In genomic region chr10:9294865-9295264, GRCh38 we compare ENCODE assay signal across 12 cellular contexts.
DNase-seq lines count a peak whose midpoint lies in the region; ATAC-seq, FAIRE-seq and TF ChIP-seq lines count a peak whose summit lies in the region.
"Had no signal": no experiment of that assay in that cellular context is flagged by ENCODE, and none has a peak within 500 bp of the region (broad histone marks: within the 10 kb centered on the region; RNA-seq: fewer than 3 reads in every experiment).

No MANE protein-coding gene starts in this region.

- intact Hi-C loops in gastrocnemius medialis (cut with DNase I; ENCODE audit: low total_unique reads): no loop called here

- DNase-seq in CD1c-positive myeloid dendritic cell (ENCODE audit: extremely low spot score) (peak; percentile 41), MV-4-11 (lab: John Stamatoyannopoulos, UW) (peak; percentile 4), germinal center (ENCODE audit: low spot score) (no peak), gastrocnemius medialis (no peak), urothelium cell line (ENCODE audit: low spot score) (no peak)
- no peak for DNase-seq in stimulated activated CD4-positive, alpha-beta T cell treated with anti-CD3 and anti-CD28 coated beads, Interleukin-4, amount 100 ng/mL, for 4 hours
- DNase-seq: NCI-H1694 had no signal

- no peak for TF ChIP-seq CTCF in gastrocnemius medialis (IDR thresholded peaks at IDR 0.05 in 4 of 5, conservative IDR thresholded peaks at IDR 0.05 in 1 of 5)

- H3K27me3 ChIP-seq in gastrocnemius medialis: no peaks in the 10 kb centered on the region

- no peak overlapping the region for H3K27ac ChIP-seq in gastrocnemius medialis
- H3K27ac ChIP-seq: neutrophil, SJSA1 had no signal

- no peak overlapping the region for H3K4me3 ChIP-seq in gastrocnemius medialis
- H3K4me3 ChIP-seq: SJSA1 had no signal

- in situ Hi-C loops in gastrocnemius medialis (cut with MboI; ENCODE audit: low sequenced_read_pairs in 4 of 4): no loop called here

- H3K9me3 ChIP-seq in gastrocnemius medialis: no peaks in the 10 kb centered on the region
- H3K9me3 ChIP-seq: neutrophil, SJSA1 had no signal

- no peaks in the 10 kb centered on the region for H3K4me1 ChIP-seq in gastrocnemius medialis
- H3K4me1 ChIP-seq: SJSA1 had no signal

- FAIRE-seq in urothelium cell line (lab: Jason Lieb, UNC): no peak

- ATAC-seq in GM18909 (IDR thresholded peaks at IDR 0.05; ENCODE audit: poor library complexity, unreplicated experiment): peak; percentile 89
- ATAC-seq in HG02840 (IDR thresholded peaks at IDR 0.05; ENCODE audit: low FRiP score, unreplicated experiment): peak; percentile 80
- no peak for ATAC-seq in gastrocnemius medialis
- ATAC-seq: HCT116 had no signal

- TF ChIP-seq POLR2A in gastrocnemius medialis (IDR thresholded peaks at IDR 0.05): no peak

- no peaks in the 10 kb centered on the region for H3K36me3 ChIP-seq in gastrocnemius medialis
- H3K36me3 ChIP-seq: neutrophil, SJSA1 had no signal

Comparison
In these comparisons a context has a peak if more than half of its experiments do, and no peak if none do; other contexts are left out.
1. DNase-seq: peak in CD1c-positive myeloid dendritic cell (single experiment) and MV-4-11 (single experiment); none in germinal center (single experiment), gastrocnemius medialis (0 of 2), urothelium cell line (single experiment) and stimulated activated CD4-positive, alpha-beta T cell treated with anti-CD3 and anti-CD28 coated beads, Interleukin-4, amount 100 ng/mL, for 4 hours (0 of 2).
2. ATAC-seq: peak in GM18909 (single experiment) and HG02840 (single experiment); none in gastrocnemius medialis (0 of 2).